In the genomic region with DNA sequence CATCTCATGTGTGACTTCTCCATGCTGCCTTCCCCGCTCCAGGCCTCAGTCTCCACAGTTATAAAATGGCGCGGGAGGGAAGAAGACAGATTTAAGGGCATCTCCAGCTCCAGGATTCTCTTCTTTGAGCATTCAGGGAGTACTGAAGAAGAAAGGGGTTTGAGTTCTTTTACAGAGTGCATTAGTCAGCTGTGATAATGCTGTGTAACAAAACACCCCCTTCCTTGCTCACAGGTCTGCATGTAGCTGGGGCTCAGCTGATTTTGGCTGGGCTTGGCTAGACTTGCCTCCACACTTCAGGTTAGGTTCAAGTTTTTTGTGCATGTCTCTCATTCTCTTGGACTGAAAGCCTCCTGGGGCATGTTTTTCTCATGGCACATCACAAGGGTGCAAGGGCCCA, we compare ENCODE assay signal across 39 cellular contexts.
"Had no signal": no experiment of that assay in that cellular context is flagged by ENCODE, and none has a peak within 500 bp of the region (broad histone marks: within the 10 kb centered on the region; RNA-seq: fewer than 3 reads in every experiment).

No MANE protein-coding gene starts in this region.

- H3K36me3 Mint-ChIP-seq: activated naive CD4-positive, alpha-beta T cell treated with anti-CD3 and anti-CD28 coated beads, Interleukin-2, amount 10 ng/mL, durations not matched to agents 7 days and 5 days; activated naive CD4-positive, alpha-beta T cell treated with anti-CD3 and anti-CD28 coated beads, Interleukin-2, amount 50 U/mL, for 24 hours; activated naive CD4-positive, alpha-beta T cell treated with anti-CD3 and anti-CD28 coated beads, Interleukin-2, amount 50 U/mL, for 72 hours; activated naive CD8-positive, alpha-beta T cell; activated naive CD8-positive, alpha-beta T cell treated with anti-CD3 and anti-CD28 coated beads for 36 hours; activated naive CD8-positive, alpha-beta T cell treated with anti-CD3 and anti-CD28 coated beads, Interleukin-2, amount 10 ng/mL, durations not matched to agents 7 days and 5 days; brain had no signal

- ATAC-seq: activated naive CD4-positive, alpha-beta T cell treated with anti-CD3 and anti-CD28 coated beads, Interleukin-2, amount 50 U/mL, for 72 hours; activated naive CD8-positive, alpha-beta T cell treated with anti-CD3 and anti-CD28 coated beads, Interleukin-2, amount 50 U/mL, for 24 hours; activated T-cell treated with anti-CD3 and anti-CD28 coated beads, Interleukin-2, amount 50 U/mL, for 4 hours; activated T-cell treated with anti-CD3 and anti-CD28 coated beads, Interleukin-2, amount 50 U/mL, for 72 hours; activated T-helper 17 cell treated with anti-CD3 and anti-CD28 coated beads, Interleukin-2, amount 50 U/mL, for 72 hours; body of pancreas had no signal

- H3K9me3 ChIP-seq: adrenal gland, ascending aorta, body of pancreas, breast epithelium had no signal

- H3K27ac ChIP-seq: adrenal gland, ascending aorta, body of pancreas, brain microvascular endothelial cell, breast epithelium, cardiac muscle cell had no signal

- H3K4me1 ChIP-seq: ascending aorta, breast epithelium had no signal

- H3K27me3 ChIP-seq: adrenal gland, ascending aorta, body of pancreas, brain microvascular endothelial cell, breast epithelium, cardiac muscle cell had no signal

- H3K4me3 ChIP-seq: adrenal gland, ascending aorta, body of pancreas, breast epithelium, cardiac muscle cell had no signal

- H3K4me1 Mint-ChIP-seq: activated naive CD4-positive, alpha-beta T cell treated with anti-CD3 and anti-CD28 coated beads, Interleukin-2, amount 10 ng/mL, durations not matched to agents 7 days and 5 days; activated naive CD4-positive, alpha-beta T cell treated with anti-CD3 and anti-CD28 coated beads, Interleukin-2, amount 50 U/mL, for 24 hours; activated naive CD8-positive, alpha-beta T cell treated with anti-CD3 and anti-CD28 coated beads for 36 hours; activated naive CD8-positive, alpha-beta T cell treated with anti-CD3 and anti-CD28 coated beads, Interleukin-2, amount 10 ng/mL, durations not matched to agents 7 days and 5 days; activated naive CD8-positive, alpha-beta T cell treated with anti-CD3 and anti-CD28 coated beads, Interleukin-2, amount 50 U/mL, for 24 hours; activated T-helper 17 cell treated with anti-CD3 and anti-CD28 coated beads, Interleukin-2, amount 50 U/mL, for 72 hours; brain; central memory CD8-positive, alpha-beta T cell had no signal

- FAIRE-seq: astrocyte, bronchial epithelial cell had no signal

- H3K9me3 Mint-ChIP-seq: activated naive CD4-positive, alpha-beta T cell treated with anti-CD3 and anti-CD28 coated beads, Interleukin-2, amount 10 ng/mL, durations not matched to agents 7 days and 5 days; activated naive CD4-positive, alpha-beta T cell treated with anti-CD3 and anti-CD28 coated beads, Interleukin-2, amount 50 U/mL, for 24 hours; activated naive CD4-positive, alpha-beta T cell treated with anti-CD3 and anti-CD28 coated beads, Interleukin-2, amount 50 U/mL, for 72 hours; activated naive CD8-positive, alpha-beta T cell treated with anti-CD3 and anti-CD28 coated beads for 36 hours; activated naive CD8-positive, alpha-beta T cell treated with anti-CD3 and anti-CD28 coated beads, Interleukin-2, amount 10 ng/mL, durations not matched to agents 7 days and 5 days; activated naive CD8-positive, alpha-beta T cell treated with anti-CD3 and anti-CD28 coated beads, Interleukin-2, amount 50 U/mL, for 24 hours; activated T-cell treated with anti-CD3 and anti-CD28 coated beads, Interleukin-2, amount 50 U/mL, for 24 hours; activated T-cell treated with anti-CD3 and anti-CD28 coated beads, Interleukin-2, amount 50 U/mL, for 4 hours; activated T-helper 1 cell treated with anti-CD3 and anti-CD28 coated beads, Interleukin-12 subunit alpha, Interleukin-12 subunit beta, Interleukin-2, Interleukin-4 antibody, amounts not matched to agents 30 ng/mL and 10 ng/mL and 1 ng/mL, durations not matched to agents 14 hours and 24 hours and 36 hours; activated T-helper 17 cell treated with anti-CD3 and anti-CD28 coated beads, Interleukin-2, amount 50 U/mL, for 72 hours; activated T-helper 2 cell treated with anti-CD3 and anti-CD28 coated beads, Interferon-gamma antibody, Interleukin-2, Interleukin-4, amounts not matched to agents 10 μg/mL and 5 μg/mL and 100 μg/mL, durations not matched to agents 14 hours and 24 hours and 36 hours; central memory CD8-positive, alpha-beta T cell had no signal

- H3K27me3 Mint-ChIP-seq: activated naive CD4-positive, alpha-beta T cell treated with anti-CD3 and anti-CD28 coated beads, Interleukin-2, amount 50 U/mL, for 24 hours; activated naive CD8-positive, alpha-beta T cell treated with anti-CD3 and anti-CD28 coated beads for 36 hours; activated naive CD8-positive, alpha-beta T cell treated with anti-CD3 and anti-CD28 coated beads, Interleukin-2, amount 50 U/mL, for 24 hours; activated T-helper 17 cell treated with anti-CD3 and anti-CD28 coated beads, Interleukin-2, amount 50 U/mL, for 72 hours had no signal

- H3K36me3 ChIP-seq: adrenal gland, ascending aorta, brain microvascular endothelial cell, breast epithelium, cardiac muscle cell had no signal

- DNase-seq: activated effector memory CD4-positive, alpha-beta T cell treated with anti-CD3 and anti-CD28 coated beads, Interleukin-2, amount 50 U/mL, for 16 hours; activated effector memory CD4-positive, alpha-beta T cell treated with Interleukin-2 at 50 U/mL for 16 hours; activated gamma-delta T cell; activated gamma-delta T cell treated with Interleukin-2 at 50 U/mL for 16 hours; activated naive CD4-positive, alpha-beta T cell; activated naive CD4-positive, alpha-beta T cell treated with anti-CD3 and anti-CD28 coated beads for 36 hours; activated naive CD4-positive, alpha-beta T cell treated with anti-CD3 and anti-CD28 coated beads, Interleukin-2, amount 10 ng/mL, durations not matched to agents 7 days and 5 days; activated naive CD4-positive, alpha-beta T cell treated with anti-CD3 and anti-CD28 coated beads, Interleukin-2, amount 50 U/mL, for 16 hours; activated naive CD4-positive, alpha-beta T cell treated with Interleukin-2 at 50 U/mL for 16 hours; activated naive CD8-positive, alpha-beta T cell treated with anti-CD3 and anti-CD28 coated beads for 36 hours; activated naive CD8-positive, alpha-beta T cell treated with anti-CD3 and anti-CD28 coated beads, Interleukin-2, amount 10 ng/mL, durations not matched to agents 7 days and 5 days; activated naive CD8-positive, alpha-beta T cell treated with anti-CD3 and anti-CD28 coated beads, Interleukin-2, amount 50 U/mL, for 24 hours; activated T-cell treated with anti-CD3 and anti-CD28 coated beads, Interleukin-2, amount 50 U/mL, for 24 hours; activated T-cell treated with anti-CD3 and anti-CD28 coated beads, Interleukin-2, amount 50 U/mL, for 4 hours; activated T-cell treated with anti-CD3 and anti-CD28 coated beads, Interleukin-2, amount 50 U/mL, for 48 hours; activated T-cell treated with anti-CD3 and anti-CD28 coated beads, Interleukin-2, amount 50 U/mL, for 72 hours; adrenal gland; amniotic stem cell; amygdala; anterior cingulate cortex; aorta; body of pancreas; brain microvascular endothelial cell; caudate nucleus; central memory CD4-positive, alpha-beta T cell; cerebellar nuclear complex had no signal

- H3K27ac Mint-ChIP-seq: activated naive CD4-positive, alpha-beta T cell treated with anti-CD3 and anti-CD28 coated beads for 36 hours; activated naive CD4-positive, alpha-beta T cell treated with anti-CD3 and anti-CD28 coated beads, Interleukin-2, amount 10 ng/mL, durations not matched to agents 7 days and 5 days; activated naive CD4-positive, alpha-beta T cell treated with anti-CD3 and anti-CD28 coated beads, Interleukin-2, amount 50 U/mL, for 24 hours; activated naive CD4-positive, alpha-beta T cell treated with anti-CD3 and anti-CD28 coated beads, Interleukin-2, amount 50 U/mL, for 72 hours; activated naive CD8-positive, alpha-beta T cell; activated naive CD8-positive, alpha-beta T cell treated with anti-CD3 and anti-CD28 coated beads for 36 hours; activated naive CD8-positive, alpha-beta T cell treated with anti-CD3 and anti-CD28 coated beads, Interleukin-2, amount 10 ng/mL, durations not matched to agents 7 days and 5 days; activated naive CD8-positive, alpha-beta T cell treated with anti-CD3 and anti-CD28 coated beads, Interleukin-2, amount 50 U/mL, for 24 hours; activated T-cell treated with anti-CD3 and anti-CD28 coated beads, Interleukin-2, amount 50 U/mL, for 24 hours; activated T-cell treated with anti-CD3 and anti-CD28 coated beads, Interleukin-2, amount 50 U/mL, for 72 hours; activated T-helper 1 cell treated with anti-CD3 and anti-CD28 coated beads, Interleukin-12 subunit alpha, Interleukin-12 subunit beta, Interleukin-2, Interleukin-4 antibody, amounts not matched to agents 30 ng/mL and 10 ng/mL and 1 ng/mL, durations not matched to agents 14 hours and 24 hours and 36 hours; activated T-helper 17 cell treated with anti-CD3 and anti-CD28 coated beads, Interleukin-2, amount 50 U/mL, for 72 hours; activated T-helper 2 cell treated with anti-CD3 and anti-CD28 coated beads, Interferon-gamma antibody, Interleukin-2, Interleukin-4, amounts not matched to agents 10 μg/mL and 5 μg/mL and 100 μg/mL, durations not matched to agents 14 hours and 24 hours and 36 hours; brain had no signal

- H3K4me3 Mint-ChIP-seq: activated naive CD4-positive, alpha-beta T cell treated with anti-CD3 and anti-CD28 coated beads for 36 hours; activated naive CD4-positive, alpha-beta T cell treated with anti-CD3 and anti-CD28 coated beads, Interleukin-2, amount 10 ng/mL, durations not matched to agents 7 days and 5 days; activated naive CD4-positive, alpha-beta T cell treated with anti-CD3 and anti-CD28 coated beads, Interleukin-2, amount 50 U/mL, for 24 hours; activated naive CD8-positive, alpha-beta T cell; activated naive CD8-positive, alpha-beta T cell treated with anti-CD3 and anti-CD28 coated beads for 36 hours; activated naive CD8-positive, alpha-beta T cell treated with anti-CD3 and anti-CD28 coated beads, Interleukin-2, amount 10 ng/mL, durations not matched to agents 7 days and 5 days; activated naive CD8-positive, alpha-beta T cell treated with anti-CD3 and anti-CD28 coated beads, Interleukin-2, amount 50 U/mL, for 24 hours; activated T-cell treated with anti-CD3 and anti-CD28 coated beads, Interleukin-2, amount 50 U/mL, for 24 hours; activated T-cell treated with anti-CD3 and anti-CD28 coated beads, Interleukin-2, amount 50 U/mL, for 4 hours; activated T-cell treated with anti-CD3 and anti-CD28 coated beads, Interleukin-2, amount 50 U/mL, for 72 hours; activated T-helper 1 cell treated with anti-CD3 and anti-CD28 coated beads, Interleukin-12 subunit alpha, Interleukin-12 subunit beta, Interleukin-2, Interleukin-4 antibody, amounts not matched to agents 30 ng/mL and 10 ng/mL and 1 ng/mL, durations not matched to agents 14 hours and 24 hours and 36 hours; activated T-helper 17 cell treated with anti-CD3 and anti-CD28 coated beads, Interleukin-2, amount 50 U/mL, for 72 hours; brain; central memory CD8-positive, alpha-beta T cell had no signal
